8 cellular contexts compared by ENCODE assay signal in the genomic region with DNA sequence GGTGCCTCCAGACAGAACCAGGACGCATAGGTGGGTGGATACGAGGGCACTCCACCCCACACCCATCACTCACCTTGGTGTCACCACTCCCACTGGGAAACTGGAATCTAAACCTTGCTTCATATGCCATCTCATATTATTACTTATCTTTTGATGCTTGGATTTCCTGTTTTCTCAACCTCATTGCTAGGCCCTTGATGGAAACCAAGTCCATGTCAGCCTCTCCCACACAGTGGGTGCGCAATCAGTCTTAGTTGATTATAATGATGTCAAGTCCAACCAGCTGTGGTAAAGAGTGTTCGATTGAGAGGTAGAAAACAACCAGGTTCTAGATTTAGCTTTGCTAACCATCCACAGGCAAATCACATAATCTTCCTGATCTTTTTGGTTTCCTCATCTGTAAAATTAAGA. TPM values are rescaled to one million over a fixed set of nuclear protein-coding genes. Genes with fewer than 3 reads are reported as not detected.
DNase-seq lines count a peak whose midpoint lies in the region; ATAC-seq and TF ChIP-seq lines count a peak whose summit lies in the region.

No MANE protein-coding gene starts in this region.

- H3K36me3 Mint-ChIP-seq in dendritic cell treated with granulocyte-macrophage colony-stimulating factor and Interleukin-4, amounts not matched to agents 40 ng/mL and 50 ng/mL, for 4 days (ENCODE audit: low read depth): peaks cover 19% of the 10 kb centered on the region

- H3K36me3 ChIP-seq in osteoblast (ENCODE audit: insufficient read depth, low read length): no peaks in the 10 kb centered on the region

- DNase-seq in CD1c-positive myeloid dendritic cell (ENCODE audit: extremely low spot score): peak; percentile 10
- DNase-seq in NCI-H69 (lab: John Stamatoyannopoulos, UW): peak; percentile 49
- DNase-seq in osteoblast (ENCODE audit: insufficient read length, low spot score, missing footprints): no peak
- DNase-seq in DMS79 treated with DMSO at 0.1 percent for 48 hours (lab: John Stamatoyannopoulos, UW): no peak
- no peak for DNase-seq in D341Med (ENCODE audit: low spot score)
- no peak for DNase-seq in GM19238 (ENCODE audit: insufficient read length, low spot score)

- no peak for TF ChIP-seq CTCF in osteoblast (IDR thresholded peaks at IDR 0.05; ENCODE audit: extremely low read depth, low read depth, low read length)

- peaks cover 20% of the 10 kb centered on the region for H4K20me1 ChIP-seq in osteoblast (ENCODE audit: insufficient read depth, low read length)

- peaks cover 11% of the 10 kb centered on the region for H3K4me1 ChIP-seq in osteoblast (ENCODE audit: insufficient read depth, low read length)

- no peaks in the 10 kb centered on the region for H3K27me3 ChIP-seq in osteoblast (ENCODE audit: insufficient read depth, low read length)

- H3K9me3 Mint-ChIP-seq in dendritic cell treated with granulocyte-macrophage colony-stimulating factor and Interleukin-4, amounts not matched to agents 40 ng/mL and 50 ng/mL, for 4 days: no peaks in the 10 kb centered on the region

- peak overlapping the region; percentile 100 for H3K4me3 Mint-ChIP-seq in dendritic cell treated with granulocyte-macrophage colony-stimulating factor and Interleukin-4, amounts not matched to agents 40 ng/mL and 50 ng/mL, for 4 days

- H3K4me1 Mint-ChIP-seq in dendritic cell treated with granulocyte-macrophage colony-stimulating factor and Interleukin-4, amounts not matched to agents 40 ng/mL and 50 ng/mL, for 4 days (ENCODE audit: low read depth): peaks cover 29% of the 10 kb centered on the region

- H2AFZ ChIP-seq in osteoblast (ENCODE audit: low read length): peak overlapping the region; percentile 91

- H3K4me2 ChIP-seq in osteoblast (ENCODE audit: insufficient read depth, low read length): peak overlapping the region; percentile 90

- H3K27ac Mint-ChIP-seq in dendritic cell treated with granulocyte-macrophage colony-stimulating factor and Interleukin-4, amounts not matched to agents 40 ng/mL and 50 ng/mL, for 4 days: peak overlapping the region; percentile 98

- peaks cover 10% of the 10 kb centered on the region for H3K27me3 Mint-ChIP-seq in dendritic cell treated with granulocyte-macrophage colony-stimulating factor and Interleukin-4, amounts not matched to agents 40 ng/mL and 50 ng/mL, for 4 days

- no peak overlapping the region for H3K27ac ChIP-seq in osteoblast (ENCODE audit: low read depth, low read length)

- no peak for ATAC-seq in GM19328 (IDR thresholded peaks at IDR 0.05; ENCODE audit: unreplicated experiment)

- H3K79me2 ChIP-seq in osteoblast (ENCODE audit: insufficient read depth, low read length): peaks cover 37% of the 10 kb centered on the region

- no peaks in the 10 kb centered on the region for H3K9me3 ChIP-seq in osteoblast (ENCODE audit: low read depth, low read length)

- intact Hi-C loops in dendritic cell treated with granulocyte-macrophage colony-stimulating factor and Interleukin-4, amounts not matched to agents 40 ng/mL and 50 ng/mL, for 4 days (cut with micrococcal nuclease): loop anchor here (5.0 to 10.0 kb wide), 5 partner anchors 49 to 839 kb away; partner anchors contain the start of genes GNPNAT1, PTGER2 and STYX

- peak overlapping the region; percentile 94 for H3K4me3 ChIP-seq in osteoblast (ENCODE audit: insufficient read depth, low read length)

RNA-seq across cellular contexts. Expression of gene DDHD1, which starts 0.6 kb away (rescaled TPM):
- total RNA-seq in osteoblast: 30.0 and 38.0 TPM in 2 replicates

Comparison
In these comparisons a context has a peak if more than half of its experiments do, and no peak if none do; other contexts are left out.
1. DNase-seq: peak in CD1c-positive myeloid dendritic cell (single experiment) and NCI-H69 (single experiment); none in osteoblast (single experiment), DMS79 treated with DMSO at 0.1 percent for 48 hours (single experiment), D341Med (single experiment) and GM19238 (single experiment).